In genomic region chr17:8190506-8190905, GRCh38 we compare ENCODE assay signal across 8 cellular contexts. TPM values are rescaled to one million over a fixed set of nuclear protein-coding genes. Genes with fewer than 3 reads are reported as not detected.
DNase-seq lines count a peak whose midpoint lies in the region; ATAC-seq and TF ChIP-seq lines count a peak whose summit lies in the region.

No MANE protein-coding gene starts in this region.

- H3K4me1 ChIP-seq in SK-N-SH (ENCODE audit: control insufficient read depth in 1 of 2, insufficient read depth in 2 of 2, low read depth in 1 of 2, low read length in 1 of 2): peaks cover 9 to 33% of the 10 kb centered on the region in 2 experiments; a peak in 3 of 4 replicates
- H3K4me1 ChIP-seq in right atrium auricular region: peaks cover 0 to 44% of the 10 kb centered on the region in 2 donors
- peaks cover 56% of the 10 kb centered on the region for H3K4me1 ChIP-seq in stomach smooth muscle (ENCODE audit: control insufficient read depth, insufficient read depth, low read length)

- no peak for TF ChIP-seq EP300 in SK-N-SH (IDR thresholded peaks at IDR 0.05; ENCODE audit: borderline replicate concordance in 1 of 2, low read depth in 1 of 2, low read length in 1 of 2)

- no peaks in the 10 kb centered on the region for H3K36me3 ChIP-seq in SK-N-SH (replicated peaks in 1 of 2; ENCODE audit: control insufficient read depth in 1 of 2, insufficient read depth in 2 of 2, low read length in 1 of 2)
- H3K36me3 ChIP-seq in right atrium auricular region: no peaks in the 10 kb centered on the region
- no peaks in the 10 kb centered on the region for H3K36me3 ChIP-seq in stomach smooth muscle (ENCODE audit: control insufficient read depth in 2 of 2, insufficient read depth in 2 of 2, low read length in 2 of 2)

- peaks cover 7% of the 10 kb centered on the region for H3K4me1 Mint-ChIP-seq in WTC11

- TF ChIP-seq CTCF in SK-N-SH (IDR thresholded peaks at IDR 0.05) (no peak), WTC11 (IDR thresholded peaks at IDR 0.05) (no peak), right atrium auricular region (IDR thresholded peaks at IDR 0.05) (no peak)

- H3K4me3 Mint-ChIP-seq in WTC11: no peak overlapping the region

- peak overlapping the region; percentile 78 for H3K27ac Mint-ChIP-seq in WTC11

- no peaks in the 10 kb centered on the region for H3K9me2 ChIP-seq in SK-N-SH

- peaks cover 13% of the 10 kb centered on the region for H4K20me1 ChIP-seq in SK-N-SH (ENCODE audit: insufficient read depth)

- POLR2A ChIA-PET in SK-N-SH (lab: Yijun Ruan, JAX): interaction anchor here (0.6 to 3.1 kb wide), 7 partner anchors 10 to 34 kb away, joined by 3 to 22 read pairs (median 5); partner anchors contain the start of gene AURKB
- POLR2A ChIA-PET in WTC11 (lab: Charles Lee): interaction anchor here (0.6 to 2.3 kb wide), 7 partner anchors 19 to 105 kb away, joined by 3 to 16 read pairs (median 5); partner anchors contain the start of genes AURKB, HES7 and SLC25A35

- H3K4me2 ChIP-seq in SK-N-SH: peak overlapping the region; percentile 93; the same call in 1 of the 2 replicates

- no peak for TF ChIP-seq RAD21 in SK-N-SH (IDR thresholded peaks at IDR 0.05; ENCODE audit: low read length)

- H3K4me3 ChIP-seq in SK-N-SH (ENCODE audit: low read depth in 2 of 2, low read length in 1 of 2) (peak overlapping the region; percentile 12 to 79; a peak in 3 of 4 replicates), right atrium auricular region (peak overlapping the region in 1 of 2 donors; percentile 92), stomach smooth muscle (ENCODE audit: low read length in 2 of 2) (peak overlapping the region; percentile 42 to 61)

- H3K27me3 Mint-ChIP-seq in WTC11 (ENCODE audit: low read depth): no peaks in the 10 kb centered on the region; the same call in 1 of the 2 replicates

- 43% methylated on average over 6 of the region's 6 CpGs for WGBS in SK-N-SH (ENCODE audit: low lambda C conversion rate)

- no peak overlapping the region for H3K9ac ChIP-seq in SK-N-SH
- H3K9ac ChIP-seq in stomach smooth muscle (ENCODE audit: low read length in 2 of 2): no peak overlapping the region

- peaks cover 42% of the 10 kb centered on the region for H3F3A ChIP-seq in SK-N-SH (replicated peaks; ENCODE audit: insufficient read depth)

- H3K36me3 Mint-ChIP-seq in WTC11: no peaks in the 10 kb centered on the region

- H3K9me3 ChIP-seq in SK-N-SH: no peaks in the 10 kb centered on the region
- H3K9me3 ChIP-seq in right atrium auricular region: no peaks in the 10 kb centered on the region
- H3K9me3 ChIP-seq in stomach smooth muscle (ENCODE audit: control insufficient read depth in 2 of 2, low read length in 2 of 2): no peaks in the 10 kb centered on the region

- ATAC-seq in SK-N-SH treated with all-trans-retinoic acid at 6 μM for 48 hours: no peak
- no peak for ATAC-seq in WTC11
- no peak for ATAC-seq in GM18867 (IDR thresholded peaks at IDR 0.05; ENCODE audit: unreplicated experiment)

- H2AFZ ChIP-seq in SK-N-SH (ENCODE audit: low read depth): peak overlapping the region; percentile 74

- H3K79me2 ChIP-seq in SK-N-SH (ENCODE audit: insufficient read depth): peaks cover 18% of the 10 kb centered on the region; the same call in 1 of the 2 replicates

- no peak for DNase-seq in SK-N-SH
- no peak for DNase-seq in WTC11 (ENCODE audit: low spot score)
- no peak for DNase-seq in right atrium auricular region (ENCODE audit: low spot score)
- no peak for DNase-seq in mucosa of gallbladder (ENCODE audit: low spot score)
- no peak for DNase-seq in RPMI8226

- CTCF ChIA-PET in SK-N-SH (lab: Yijun Ruan, JAX): interaction anchor here (0.8 to 5.5 kb wide), 4 partner anchors 33 to 130 kb away, joined by 3 to 55 read pairs (median 4); no protein-coding TSS in a partner anchor
- CTCF ChIA-PET in WTC11 (lab: Charles Lee): interaction anchor here (0.6 to 2.0 kb wide), 16 partner anchors 20 to 600 kb away, joined by 3 to 5 read pairs (median 3); partner anchors contain the start of genes AURKB, CTC1 and SLC25A35

- H3K27ac ChIP-seq in SK-N-SH (ENCODE audit: low read depth in 2 of 2, low read length in 1 of 2) (peak overlapping the region; percentile 35 to 72), right atrium auricular region (peak overlapping the region; percentile 99), stomach smooth muscle (ENCODE audit: low read length) (peak overlapping the region; percentile 87)

- no peaks in the 10 kb centered on the region for H3K27me3 ChIP-seq in SK-N-SH (ENCODE audit: insufficient read depth)
- H3K27me3 ChIP-seq in right atrium auricular region: no peaks in the 10 kb centered on the region
- no peaks in the 10 kb centered on the region for H3K27me3 ChIP-seq in stomach smooth muscle (ENCODE audit: control insufficient read depth in 1 of 2, insufficient read depth in 2 of 2, low read length in 2 of 2)

- H3K9me3 Mint-ChIP-seq in WTC11: no peaks in the 10 kb centered on the region

TF ChIP-seq in SK-N-SH, 30 proteins besides CTCF, POLR2A, EP300 and RAD21:
- no peak for TF ChIP-seq RCOR1 (IDR thresholded peaks at IDR 0.05; ENCODE audit: low read length)
- TF ChIP-seq FOXM1 (IDR thresholded peaks at IDR 0.05; ENCODE audit: low read depth): no peak

TF ChIP-seq in SK-N-SH treated with all-trans-retinoic acid at 6 μM for 48 hours, 23 proteins besides CTCF, POLR2A, EP300 and RAD21 (continues in another document):
- TF ChIP-seq, protein P1, sequence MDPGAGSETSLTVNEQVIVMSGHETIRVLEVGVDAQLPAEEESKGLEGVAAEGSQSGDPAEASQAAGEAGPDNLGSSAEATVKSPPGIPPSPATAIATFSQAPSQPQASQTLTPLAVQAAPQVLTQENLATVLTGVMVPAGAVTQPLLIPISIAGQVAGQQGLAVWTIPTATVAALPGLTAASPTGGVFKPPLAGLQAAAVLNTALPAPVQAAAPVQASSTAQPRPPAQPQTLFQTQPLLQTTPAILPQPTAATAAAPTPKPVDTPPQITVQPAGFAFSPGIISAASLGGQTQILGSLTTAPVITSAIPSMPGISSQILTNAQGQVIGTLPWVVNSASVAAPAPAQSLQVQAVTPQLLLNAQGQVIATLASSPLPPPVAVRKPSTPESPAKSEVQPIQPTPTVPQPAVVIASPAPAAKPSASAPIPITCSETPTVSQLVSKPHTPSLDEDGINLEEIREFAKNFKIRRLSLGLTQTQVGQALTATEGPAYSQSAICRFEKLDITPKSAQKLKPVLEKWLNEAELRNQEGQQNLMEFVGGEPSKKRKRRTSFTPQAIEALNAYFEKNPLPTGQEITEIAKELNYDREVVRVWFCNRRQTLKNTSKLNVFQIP (CRISPR knock-in tag; IDR thresholded peaks at IDR 0.05; ENCODE audit: borderline replicate concordance, low read depth): no peak
- TF ChIP-seq GLIS3 (CRISPR knock-in tag; IDR thresholded peaks at IDR 0.05) (no peak), TCF4 (CRISPR knock-in tag; IDR thresholded peaks at IDR 0.05; ENCODE audit: borderline replicate concordance) (no peak)

TF ChIP-seq in WTC11, 78 proteins besides CTCF, POLR2A, EP300 and RAD21 (continues in another document):
- TF ChIP-seq ZNF317 (CRISPR knock-in tag; IDR thresholded peaks at IDR 0.05; ENCODE audit: borderline replicate concordance, low read depth) (no peak), TCF7 (CRISPR knock-in tag; IDR thresholded peaks at IDR 0.05; ENCODE audit: low read depth) (no peak), HMGA2 (CRISPR knock-in tag; IDR thresholded peaks at IDR 0.05) (no peak), CREB1 (CRISPR knock-in tag; IDR thresholded peaks at IDR 0.05) (no peak)
- TF ChIP-seq, protein P2, sequence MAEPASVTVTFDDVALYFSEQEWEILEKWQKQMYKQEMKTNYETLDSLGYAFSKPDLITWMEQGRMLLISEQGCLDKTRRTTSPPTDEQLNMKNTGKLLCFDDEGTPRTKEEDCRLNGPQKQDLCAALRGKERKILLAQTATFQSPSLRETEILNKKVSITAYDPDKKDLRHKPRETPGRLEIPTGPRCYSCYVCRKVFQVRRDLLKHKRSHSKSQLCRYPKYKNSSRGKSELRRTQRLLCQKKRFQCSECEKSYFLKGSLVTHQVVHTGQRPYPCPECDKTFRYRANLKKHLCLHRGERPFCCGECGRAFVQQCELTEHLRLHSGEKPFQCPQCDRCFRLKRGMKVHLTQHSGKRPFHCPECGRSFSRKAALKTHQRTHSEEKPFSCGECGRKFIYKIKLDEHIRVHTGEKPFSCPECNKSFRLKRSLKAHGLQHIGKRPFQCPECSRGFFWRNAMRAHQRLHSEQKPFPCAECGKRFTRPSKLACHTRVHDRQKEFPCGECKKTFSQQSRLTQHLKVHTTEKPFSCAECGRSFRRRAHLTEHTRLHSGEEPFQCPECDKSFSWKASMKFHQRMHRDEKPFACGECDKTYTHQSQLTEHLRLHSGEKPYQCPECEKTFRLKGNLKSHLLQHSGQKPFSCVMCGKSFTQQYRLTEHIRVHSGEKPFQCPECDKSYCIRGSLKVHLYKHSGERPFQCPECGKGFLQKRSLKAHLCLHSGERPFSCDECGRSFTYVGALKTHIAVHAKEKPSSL (CRISPR knock-in tag; conservative IDR thresholded peaks at IDR 0.05): no peak

RNA-seq across cellular contexts. Expression of gene BORCS6, which starts 0.5 kb away (rescaled TPM):
- 3.7 and 4.3 TPM in 2 replicates for polyA plus RNA-seq in SK-N-SH (2012; rRNA removed)
- polyA plus RNA-seq in SK-N-SH (2012; cell fraction: cytosol; rRNA removed): 2.1 and 3.5 TPM in 2 replicates
- polyA plus RNA-seq in SK-N-SH (2012; cell fraction: nucleus; rRNA removed): 2.9 and 3.5 TPM in 2 replicates
- total RNA-seq in WTC11 (2021) (5.0 to 5.6 TPM (median 5.1 TPM) in 3 replicates), right atrium auricular region (10 to 100 TPM; 10.2 to 10.8 TPM), mucosa of gallbladder (12.4 TPM)

RNA-seq across cellular contexts. Expression of gene TMEM107, which starts 14.3 kb away (rescaled TPM):
- 18.6 and 19.2 TPM in 2 replicates for polyA plus RNA-seq in SK-N-SH (2012; rRNA removed)
- polyA plus RNA-seq in SK-N-SH (2012; cell fraction: cytosol; rRNA removed): 16.7 and 17.7 TPM in 2 replicates
- polyA plus RNA-seq in SK-N-SH (2012; cell fraction: nucleus; rRNA removed): 16.7 and 21.4 TPM in 2 replicates
- 11.3 to 17.2 TPM (median 11.9 TPM) in 3 replicates for total RNA-seq in WTC11 (2021)
- 10 to 100 TPM in 1 of 2 donors, 1 to 10 TPM in 1; 7.3 to 11.0 TPM for total RNA-seq in right atrium auricular region
- total RNA-seq in mucosa of gallbladder: 22.5 TPM

RNA-seq across cellular contexts. Expression of gene AURKB, which starts 19.9 kb away (rescaled TPM):
- polyA plus RNA-seq in SK-N-SH (2012; rRNA removed): 28.8 and 43.9 TPM in 2 replicates
- polyA plus RNA-seq in SK-N-SH (2012; cell fraction: cytosol; rRNA removed): 23.4 and 32.0 TPM in 2 replicates
- 104 and 168 TPM in 2 replicates for polyA plus RNA-seq in SK-N-SH (2012; cell fraction: nucleus; rRNA removed)
- total RNA-seq in WTC11 (2021) (180 to 215 TPM (median 183 TPM) in 3 replicates), right atrium auricular region (1 to 10 TPM in 1 of 2 donors, not detected in 1; 1.8 TPM), mucosa of gallbladder (1.9 TPM)

RNA-seq across cellular contexts. Expression of gene VAMP2, which starts 27.8 kb away (rescaled TPM):
- 42.0 and 43.4 TPM in 2 replicates for polyA plus RNA-seq in SK-N-SH (2012; rRNA removed)
- 39.1 and 45.5 TPM in 2 replicates for polyA plus RNA-seq in SK-N-SH (2012; cell fraction: cytosol; rRNA removed)
- polyA plus RNA-seq in SK-N-SH (2012; cell fraction: nucleus; rRNA removed): 81.4 and 130 TPM in 2 replicates
- total RNA-seq in WTC11 (2021) (24.1 to 27.4 TPM (median 24.3 TPM) in 3 replicates), right atrium auricular region (10 to 100 TPM; 27.4 to 39.7 TPM), mucosa of gallbladder (73.8 TPM)

RNA-seq across cellular contexts. Expression of gene PER1, which starts 38.3 kb away (rescaled TPM):
- 32.7 and 56.8 TPM in 2 replicates for polyA plus RNA-seq in SK-N-SH (2012; rRNA removed)
- 2.7 and 4.0 TPM in 2 replicates for polyA plus RNA-seq in SK-N-SH (2012; cell fraction: cytosol; rRNA removed)
- polyA plus RNA-seq in SK-N-SH (2012; cell fraction: nucleus; rRNA removed): 201 and 297 TPM in 2 replicates
- total RNA-seq in WTC11 (2021) (30.6 to 46.9 TPM (median 34.0 TPM) in 3 replicates), right atrium auricular region (10 to 100 TPM; 59.4 to 75.0 TPM), mucosa of gallbladder (123 TPM)

Comparison
In these comparisons a context has a peak if more than half of its experiments do, and no peak if none do; other contexts are left out.
1. RNA of gene AURKB, which starts 19.9 kb away (total RNA-seq): 180 to 215 TPM in WTC11; 1.9 TPM in mucosa of gallbladder (single experiment) and 1.8 TPM in right atrium auricular region; every median in the first group is over 10 times any median in the second.
2. Peak in every context shown above with its lines, with median percentiles within 50 percentile points of each other: H3K27ac ChIP-seq.